Comparison of ENCODE assay signal across 16 cellular contexts in the genomic region with DNA sequence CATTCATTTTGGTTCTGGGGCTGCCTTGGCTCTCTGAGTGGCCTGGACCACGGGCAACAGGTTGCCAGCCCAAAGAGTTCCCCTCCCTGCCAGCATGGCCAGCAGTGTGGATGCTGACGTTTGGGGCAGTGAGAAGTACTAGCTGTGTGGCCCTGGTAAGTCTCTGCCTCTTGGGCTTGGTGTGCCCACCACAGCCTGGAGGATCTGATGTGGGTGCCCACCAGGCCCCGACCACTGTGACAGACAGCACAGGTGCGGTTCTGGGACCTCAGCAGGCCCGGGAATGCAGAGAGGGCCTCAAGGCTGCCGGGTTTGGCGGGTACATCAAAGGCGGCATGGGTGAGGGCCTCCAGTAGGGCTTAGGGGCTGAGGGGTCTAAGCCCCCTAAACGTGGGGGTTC. TPM values are rescaled to one million over a fixed set of nuclear protein-coding genes. Genes with fewer than 3 reads are reported as not detected.
DNase-seq lines count a peak whose midpoint lies in the region; ATAC-seq and TF ChIP-seq lines count a peak whose summit lies in the region.
"Had no signal": no experiment of that assay in that cellular context is flagged by ENCODE, and none has a peak within 500 bp of the region (broad histone marks: within the 10 kb centered on the region; RNA-seq: fewer than 3 reads in every experiment).

No MANE protein-coding gene starts in this region.

- H3K36me3 Mint-ChIP-seq in Calu3 (ENCODE audit: insufficient read depth, unreplicated experiment) = no peaks in the 10 kb centered on the region
- H3K36me3 Mint-ChIP-seq: CD4-positive, alpha-beta memory T cell had no signal

- H4K8ac ChIP-seq in mesenchymal stem cell (ENCODE audit: low read length) = peak overlapping the region; percentile 16

- no peak overlapping the region for H3K4me2 ChIP-seq in DND-41 (ENCODE audit: insufficient read depth, low read length)
- no peak overlapping the region for H3K4me2 ChIP-seq in mesenchymal stem cell (ENCODE audit: low read length, poor library complexity, severe bottlenecking)

- no peaks in the 10 kb centered on the region for H3K4me1 Mint-ChIP-seq in Calu3 (ENCODE audit: low read depth, unreplicated experiment)
- H3K4me1 Mint-ChIP-seq: B cell; CD4-positive, alpha-beta memory T cell had no signal

- no peak overlapping the region for H3K23ac ChIP-seq in mesenchymal stem cell (ENCODE audit: low read length in 2 of 2)

- H3K4me1 ChIP-seq in DND-41 (ENCODE audit: insufficient read depth, low read length) = no peaks in the 10 kb centered on the region
- H3K4me1 ChIP-seq in SJCRH30 = peaks cover 13% of the 10 kb centered on the region
- H3K4me1 ChIP-seq in mesenchymal stem cell (ENCODE audit: control insufficient read depth, insufficient read depth, low read depth, low read length) = no peaks in the 10 kb centered on the region
- no peaks in the 10 kb centered on the region for H3K4me1 ChIP-seq in upper lobe of right lung

- H2BK120ac ChIP-seq in mesenchymal stem cell (ENCODE audit: low read depth, low read length) = no peak overlapping the region

- no peaks in the 10 kb centered on the region for H3K79me2 ChIP-seq in DND-41 (ENCODE audit: insufficient read depth, low read length)

- no peak overlapping the region for H2BK5ac ChIP-seq in mesenchymal stem cell (ENCODE audit: low read depth, low read length, poor library complexity, severe bottlenecking)

- H2BK15ac ChIP-seq in mesenchymal stem cell (ENCODE audit: low read depth, poor library complexity, severe bottlenecking) = no peak overlapping the region

- no peak overlapping the region for H3K9ac ChIP-seq in DND-41 (ENCODE audit: low read depth, low read length)
- no peak overlapping the region for H3K9ac ChIP-seq in mesenchymal stem cell (ENCODE audit: low read length)

- H4K91ac ChIP-seq in mesenchymal stem cell (ENCODE audit: low read length) = no peak overlapping the region

- H3K27me3 ChIP-seq in DND-41 (ENCODE audit: insufficient read depth, low read length, poor library complexity) (peaks cover 4% of the 10 kb centered on the region), SJCRH30 (no peaks in the 10 kb centered on the region), mesenchymal stem cell (ENCODE audit: control insufficient read depth in 1 of 2, insufficient read depth in 1 of 2, low read length in 2 of 2) (peaks cover 78 to 81% of the 10 kb centered on the region in 2 experiments), upper lobe of right lung (no peaks in the 10 kb centered on the region)

- intact Hi-C loops in upper lobe of right lung (cut with DNase I) (no loop called here), Calu3 (cut with micrococcal nuclease; ENCODE audit: unreplicated experiment) (no loop called here)

- H3K27ac ChIP-seq in DND-41 (ENCODE audit: low read length) = no peak overlapping the region
- H3K27ac ChIP-seq in SJCRH30 = no peak overlapping the region
- H3K27ac ChIP-seq in mesenchymal stem cell (ENCODE audit: low read length, poor library complexity, severe bottlenecking) = no peak overlapping the region
- H3K27ac ChIP-seq in upper lobe of right lung = no peak overlapping the region

- no TSS peak for BruUV-seq in Calu3 (replicated peaks; lab: Mats Ljungman, UMichigan)

- no peak overlapping the region for H3K18ac ChIP-seq in mesenchymal stem cell (ENCODE audit: low read depth in 1 of 2, low read length in 2 of 2)

- 76% methylated on average over 9 of the region's 9 CpGs for WGBS in mesenchymal stem cell

- H3K9me3 ChIP-seq in DND-41 (ENCODE audit: insufficient read depth, low read length, severe bottlenecking) (no peaks in the 10 kb centered on the region), SJCRH30 (replicated peaks) (no peaks in the 10 kb centered on the region), mesenchymal stem cell (ENCODE audit: control insufficient read depth, low read length) (no peaks in the 10 kb centered on the region), upper lobe of right lung (no peaks in the 10 kb centered on the region)

- no peak overlapping the region for H3K14ac ChIP-seq in mesenchymal stem cell (ENCODE audit: low read length in 2 of 2)

- H3K27ac Mint-ChIP-seq in Calu3 (ENCODE audit: unreplicated experiment) = no peak overlapping the region
- H3K27ac Mint-ChIP-seq: B cell; CD4-positive, alpha-beta memory T cell had no signal

- H4K20me1 ChIP-seq in DND-41 (ENCODE audit: insufficient read depth, low read length) = no peaks in the 10 kb centered on the region

- H3K4me3 ChIP-seq in DND-41 (ENCODE audit: low read depth in 1 of 2, low read length in 2 of 2) = no peak overlapping the region
- no peak overlapping the region for H3K4me3 ChIP-seq in SJCRH30
- H3K4me3 ChIP-seq in mesenchymal stem cell (ENCODE audit: insufficient read depth in 1 of 2, low read depth in 1 of 2, low read length in 2 of 2) = no peak overlapping the region
- H3K4me3 ChIP-seq in upper lobe of right lung = no peak overlapping the region

- CTCF ChIA-PET in Calu3 (lab: Charles Lee) = no interaction called here

- TF ChIP-seq CTCF in DND-41 (IDR thresholded peaks at IDR 0.05; ENCODE audit: borderline replicate concordance, extremely low read depth, low read length, poor library complexity, severe bottlenecking) = no peak
- TF ChIP-seq CTCF in upper lobe of right lung (IDR thresholded peaks at IDR 0.05) = no peak
- TF ChIP-seq CTCF in Calu3 (IDR thresholded peaks at IDR 0.05; ENCODE audit: unreplicated experiment) = no peak
- no peak for TF ChIP-seq CTCF in GM10266 (IDR thresholded peaks at IDR 0.05; ENCODE audit: control insufficient read depth, insufficient read depth, low read depth, missing control alignments)

- no peaks in the 10 kb centered on the region for H3K9me3 Mint-ChIP-seq in Calu3 (ENCODE audit: low read depth, unreplicated experiment)
- H3K9me3 Mint-ChIP-seq: CD4-positive, alpha-beta memory T cell had no signal

- H3K79me1 ChIP-seq in mesenchymal stem cell (replicated peaks; ENCODE audit: low read length, poor library complexity, severe bottlenecking) = no peaks in the 10 kb centered on the region

- H3K36me3 ChIP-seq in DND-41 (ENCODE audit: insufficient read depth, low read length) = no peaks in the 10 kb centered on the region
- no peaks in the 10 kb centered on the region for H3K36me3 ChIP-seq in SJCRH30
- no peaks in the 10 kb centered on the region for H3K36me3 ChIP-seq in mesenchymal stem cell (ENCODE audit: control insufficient read depth in 1 of 2, insufficient read depth in 2 of 2, low read depth in 1 of 2, low read length in 2 of 2)
- no peaks in the 10 kb centered on the region for H3K36me3 ChIP-seq in upper lobe of right lung

- no peak for DNase-seq in DND-41
- peak; percentile 40 to 60 for DNase-seq in SJCRH30
- no peak for DNase-seq in mesenchymal stem cell
- peak; percentile 39 for DNase-seq in upper lobe of right lung
- no peak for DNase-seq in Calu3
- DNase-seq in effector CD4-positive, alpha-beta T cell = no peak
- DNase-seq in GM10266 (ENCODE audit: extremely low spot score) = no peak
- DNase-seq: ACHN; C1 segment of cervical spinal cord; CD4-positive, alpha-beta memory T cell; DMS153; DMS79 treated with DMSO at 0.1 percent for 48 hours; GDM1; HCEC 1CT had no signal

- no peak overlapping the region for H2BK12ac ChIP-seq in mesenchymal stem cell (ENCODE audit: low read length in 2 of 2)

- no peak overlapping the region for H3K4ac ChIP-seq in mesenchymal stem cell (ENCODE audit: low read depth in 1 of 2, low read length in 2 of 2)

- no peak overlapping the region for H2AK5ac ChIP-seq in mesenchymal stem cell (ENCODE audit: low read length, severe bottlenecking)

- ATAC-seq in DND-41 (ENCODE audit: insufficient read depth, low read depth) (peak; percentile 42; the same call in 1 of the 3 replicates), upper lobe of right lung (no peak)
- ATAC-seq: HepG2 had no signal

- H2AFZ ChIP-seq in DND-41 (ENCODE audit: low read depth, low read length) (no peak overlapping the region), mesenchymal stem cell (ENCODE audit: low read depth, low read length) (no peak overlapping the region)

- H3K27me3 Mint-ChIP-seq in Calu3 (ENCODE audit: unreplicated experiment) = peaks cover 52% of the 10 kb centered on the region

- H3K4me3 Mint-ChIP-seq in Calu3 (ENCODE audit: low read depth, unreplicated experiment) = no peak overlapping the region
- H3K4me3 Mint-ChIP-seq: B cell; CD4-positive, alpha-beta memory T cell had no signal

RNA-seq across cellular contexts. Expression of a gene that starts 33.6 kb away (rescaled TPM):
- total RNA-seq in SJCRH30 (2014; rRNA removed; shearing (Covaris generic)) = 37.8 and 38.5 TPM in 2 replicates
- polyA plus RNA-seq in mesenchymal stem cell (2013, experiment 1 of 2) = 73.5 TPM
- polyA plus RNA-seq in mesenchymal stem cell (2013, experiment 2 of 2) = 74.6 TPM
- total RNA-seq in upper lobe of right lung = not detected
- 12.1 and 12.9 TPM in 2 replicates for total RNA-seq in Calu3 (2022)
- total RNA-seq: B cell; CD4-positive, alpha-beta memory T cell had no signal
- polyA plus RNA-seq: CD4-positive, alpha-beta memory T cell had no signal

Comparison
In these comparisons a context has a peak if more than half of its experiments do, and no peak if none do; other contexts are left out.
1. DNase-seq: peak in SJCRH30 (2 of 2) and upper lobe of right lung (single experiment); none in DND-41 (single experiment), mesenchymal stem cell (single experiment), Calu3 (single experiment), effector CD4-positive, alpha-beta T cell (single experiment) and GM10266 (single experiment).
2. RNA of a gene that starts 33.6 kb away (total RNA-seq): 37.8 to 38.5 TPM in SJCRH30 and 12.1 to 12.9 TPM in Calu3; not detected in upper lobe of right lung (single experiment); every median in the first group is over 10 times any median in the second.